18 cellular contexts compared by ENCODE assay signal in the genomic region with DNA sequence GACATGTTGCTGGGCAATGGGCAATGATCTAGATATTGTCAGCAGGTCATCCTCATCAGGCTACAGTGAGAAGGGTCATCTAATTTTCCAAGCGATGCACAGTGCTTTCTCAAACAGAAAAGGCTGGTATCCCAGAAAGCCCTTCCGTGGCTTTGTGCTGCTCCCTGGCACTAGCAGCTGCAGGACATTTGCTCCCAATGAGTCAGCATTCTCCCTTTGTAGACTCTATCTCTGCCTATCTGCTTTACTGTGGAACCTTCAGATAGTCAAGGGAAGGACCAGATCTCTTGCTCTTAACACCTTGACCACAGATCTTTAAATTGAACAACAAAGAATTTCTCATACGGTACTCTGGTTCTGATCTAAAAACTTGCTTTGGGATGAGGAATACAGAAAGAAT.
DNase-seq lines count a peak whose midpoint lies in the region; ATAC-seq, FAIRE-seq and TF ChIP-seq lines count a peak whose summit lies in the region.
"Had no signal": no experiment of that assay in that cellular context is flagged by ENCODE, and none has a peak within 500 bp of the region (broad histone marks: within the 10 kb centered on the region; RNA-seq: fewer than 3 reads in every experiment).

No MANE protein-coding gene starts in this region.

- ATAC-seq in T-helper 17 cell (no peak), GM21390 (IDR thresholded peaks at IDR 0.05; ENCODE audit: unreplicated experiment) (no peak), GM21717 (IDR thresholded peaks at IDR 0.05; ENCODE audit: unreplicated experiment) (no peak)
- ATAC-seq: activated CD8-positive, alpha-beta T cell treated with anti-CD3 and anti-CD28 coated beads, Interleukin-2, amount 10 ng/mL, durations not matched to agents 7 days and 5 days; GM12878 had no signal

- H3K36me3 ChIP-seq in mammary epithelial cell (ENCODE audit: insufficient read depth, low read length) (no peaks in the 10 kb centered on the region), astrocyte (ENCODE audit: insufficient read depth, low read length) (no peaks in the 10 kb centered on the region)

- H3K27me3 Mint-ChIP-seq in MCF 10A (ENCODE audit: insufficient read depth, unreplicated experiment) (no peaks in the 10 kb centered on the region), astrocyte (ENCODE audit: low read depth, unreplicated experiment) (no peaks in the 10 kb centered on the region), type B pancreatic cell (no peaks in the 10 kb centered on the region), T-helper 17 cell (no peaks in the 10 kb centered on the region)

- H3K4me3 Mint-ChIP-seq in MCF 10A (ENCODE audit: unreplicated experiment) = no peak overlapping the region
- H3K4me3 Mint-ChIP-seq in astrocyte (ENCODE audit: unreplicated experiment) = peak overlapping the region; percentile 47
- no peak overlapping the region for H3K4me3 Mint-ChIP-seq in type B pancreatic cell
- H3K4me3 Mint-ChIP-seq in T-helper 17 cell = no peak overlapping the region
- H3K4me3 Mint-ChIP-seq: activated CD8-positive, alpha-beta T cell treated with anti-CD3 and anti-CD28 coated beads, Interleukin-2, amount 10 ng/mL, durations not matched to agents 7 days and 5 days; nephron progenitor cell had no signal

- H3K27me3 ChIP-seq in mammary epithelial cell (ENCODE audit: insufficient read depth, low read length) = no peaks in the 10 kb centered on the region
- no peaks in the 10 kb centered on the region for H3K27me3 ChIP-seq in astrocyte (ENCODE audit: insufficient read depth, low read length)

- H3K4me1 Mint-ChIP-seq in MCF 10A (ENCODE audit: insufficient read depth, unreplicated experiment) = no peaks in the 10 kb centered on the region
- H3K4me1 Mint-ChIP-seq in astrocyte (ENCODE audit: low read depth, unreplicated experiment) = peaks cover 66% of the 10 kb centered on the region
- peaks cover 56% of the 10 kb centered on the region for H3K4me1 Mint-ChIP-seq in type B pancreatic cell (ENCODE audit: unreplicated experiment)
- no peaks in the 10 kb centered on the region for H3K4me1 Mint-ChIP-seq in T-helper 17 cell

- dilution Hi-C loops in mammary epithelial cell (cut with HindIII; ENCODE audit: low sequenced_read_pairs) = no loop called here

- BruUV-seq in MCF 10A (replicated peaks; lab: Mats Ljungman, UMichigan) (no TSS peak), mammary epithelial cell (replicated peaks; lab: Mats Ljungman, UMichigan) (no TSS peak)

- FAIRE-seq in astrocyte (lab: Jason Lieb, UNC) = peak; percentile 96
- FAIRE-seq: GM12878, small intestine, TTC549 had no signal

- H2AFZ ChIP-seq in mammary epithelial cell (ENCODE audit: low read depth, low read length) (no peak overlapping the region), astrocyte (ENCODE audit: low read depth, low read length) (no peak overlapping the region)

- WGBS in mammary epithelial cell (ENCODE audit: low coverage, missing lambda C conversion rate) = 92% methylated on average over 3 of the region's 3 CpGs

- H3K9me3 ChIP-seq in mammary epithelial cell (replicated peaks; ENCODE audit: insufficient read depth, low read length) (no peaks in the 10 kb centered on the region), astrocyte (ENCODE audit: insufficient read depth, low read depth, low read length) (no peaks in the 10 kb centered on the region), T-helper 17 cell (ENCODE audit: control insufficient read depth, low read length, poor library complexity, severe bottlenecking) (no peaks in the 10 kb centered on the region)

- TF ChIP-seq CTCF in MCF 10A (IDR thresholded peaks at IDR 0.05; ENCODE audit: unreplicated experiment) (no peak), mammary epithelial cell (conservative IDR thresholded peaks at IDR 0.05 in 1 of 2, IDR thresholded peaks at IDR 0.05 in 1 of 2; ENCODE audit: extremely low read depth in 1 of 2, insufficient read depth in 1 of 2, low read depth in 1 of 2, low read length in 2 of 2) (no peak), astrocyte (IDR thresholded peaks at IDR 0.05; ENCODE audit: insufficient read depth, low read depth, low read length) (no peak), type B pancreatic cell (conservative IDR thresholded peaks at IDR 0.05) (no peak)

- H4K20me1 ChIP-seq in mammary epithelial cell (ENCODE audit: insufficient read depth, low read length) (no peaks in the 10 kb centered on the region), astrocyte (ENCODE audit: insufficient read depth, low read length) (peaks cover 12% of the 10 kb centered on the region)

- H3K79me2 ChIP-seq in mammary epithelial cell (ENCODE audit: insufficient read depth, low read length) (no peaks in the 10 kb centered on the region), astrocyte (ENCODE audit: insufficient read depth, low read length) (peaks cover 98% of the 10 kb centered on the region)

- in situ Hi-C loops in mammary epithelial cell (cut with MboI; ENCODE audit: low sequenced_read_pairs in 2 of 2) = no loop called here

- H3K4me1 ChIP-seq in mammary epithelial cell (ENCODE audit: insufficient read depth, low read length) (no peaks in the 10 kb centered on the region), astrocyte (ENCODE audit: insufficient read depth, low read length) (peaks cover 31% of the 10 kb centered on the region)

- no peaks in the 10 kb centered on the region for H3K9me3 Mint-ChIP-seq in MCF 10A (ENCODE audit: unreplicated experiment)
- H3K9me3 Mint-ChIP-seq in astrocyte (ENCODE audit: unreplicated experiment) = no peaks in the 10 kb centered on the region
- no peaks in the 10 kb centered on the region for H3K9me3 Mint-ChIP-seq in type B pancreatic cell
- H3K9me3 Mint-ChIP-seq: nephron progenitor cell had no signal

- H3K4me3 ChIP-seq in mammary epithelial cell (replicated peaks in 1 of 3; ENCODE audit: insufficient read depth in 1 of 3, low read depth in 2 of 3, low read length in 3 of 3) (no peak overlapping the region), astrocyte (ENCODE audit: insufficient read depth, low read depth, low read length) (no peak overlapping the region)
- H3K4me3 ChIP-seq: coronary artery, GM12878 had no signal

- H3K36me3 Mint-ChIP-seq in MCF 10A (ENCODE audit: insufficient read depth, unreplicated experiment) (no peaks in the 10 kb centered on the region), astrocyte (ENCODE audit: low read depth, unreplicated experiment) (peaks cover 2% of the 10 kb centered on the region), type B pancreatic cell (peaks cover 4% of the 10 kb centered on the region), T-helper 17 cell (ENCODE audit: low read depth) (no peaks in the 10 kb centered on the region)

- H3K27ac Mint-ChIP-seq in MCF 10A (ENCODE audit: low read depth, unreplicated experiment) (no peak overlapping the region), astrocyte (ENCODE audit: unreplicated experiment) (peak overlapping the region; percentile 78), type B pancreatic cell (peak overlapping the region; percentile 4), T-helper 17 cell (no peak overlapping the region)
- H3K27ac Mint-ChIP-seq: activated CD8-positive, alpha-beta T cell treated with anti-CD3 and anti-CD28 coated beads, Interleukin-2, amount 10 ng/mL, durations not matched to agents 7 days and 5 days; nephron progenitor cell had no signal

- POLR2A ChIA-PET in MCF 10A (lab: Yijun Ruan, JAX) = no interaction called here

- intact Hi-C loops in MCF 10A (cut with micrococcal nuclease) (no loop called here), mammary epithelial cell (cut with micrococcal nuclease) (no loop called here)

- H3K27ac ChIP-seq in mammary epithelial cell (ENCODE audit: insufficient read depth, low read depth, low read length) = no peak overlapping the region
- no peak overlapping the region for H3K27ac ChIP-seq in astrocyte (ENCODE audit: low read depth, low read length)
- H3K27ac ChIP-seq: coronary artery, RWPE1 had no signal

- H3K4me2 ChIP-seq in mammary epithelial cell (ENCODE audit: insufficient read depth, low read depth, low read length) (no peak overlapping the region), astrocyte (ENCODE audit: low read length) (peak overlapping the region; percentile 27)

- DNase-seq in MCF 10A (ENCODE audit: unreplicated experiment) (peak; percentile 25), mammary epithelial cell (no peak), astrocyte (ENCODE audit: low read depth) (no peak), iris pigment epithelial cell (ENCODE audit: low read depth) (peak; percentile 28), type B pancreatic cell (ENCODE audit: extremely low spot score, unreplicated experiment) (no peak), T-helper 17 cell (no peak)
- DNase-seq: activated CD8-positive, alpha-beta T cell treated with anti-CD3 and anti-CD28 coated beads, Interleukin-2, amount 10 ng/mL, durations not matched to agents 7 days and 5 days; activated naive CD4-positive, alpha-beta T cell; DMS153; NCI-H345; nephron progenitor cell; small intestine had no signal

- CTCF ChIA-PET in MCF 10A (lab: Yijun Ruan, JAX) = no interaction called here
- CTCF ChIA-PET in mammary epithelial cell (lab: Charles Lee; ENCODE audit: low non-redundant PET) = no interaction called here

- H3K9ac ChIP-seq in mammary epithelial cell (ENCODE audit: insufficient read depth, low read length) (no peak overlapping the region), astrocyte (ENCODE audit: low read length) (no peak overlapping the region)

Comparison
In these comparisons a context has a peak if more than half of its experiments do, and no peak if none do; other contexts are left out.
1. DNase-seq: peak in MCF 10A (single experiment) and iris pigment epithelial cell (single experiment); none in mammary epithelial cell (single experiment), astrocyte (single experiment), type B pancreatic cell (single experiment) and T-helper 17 cell (0 of 3).
2. H3K27ac Mint-ChIP-seq: peak in astrocyte (single experiment) and type B pancreatic cell (single experiment); none in MCF 10A (single experiment) and T-helper 17 cell (single experiment).